In the genomic region with DNA sequence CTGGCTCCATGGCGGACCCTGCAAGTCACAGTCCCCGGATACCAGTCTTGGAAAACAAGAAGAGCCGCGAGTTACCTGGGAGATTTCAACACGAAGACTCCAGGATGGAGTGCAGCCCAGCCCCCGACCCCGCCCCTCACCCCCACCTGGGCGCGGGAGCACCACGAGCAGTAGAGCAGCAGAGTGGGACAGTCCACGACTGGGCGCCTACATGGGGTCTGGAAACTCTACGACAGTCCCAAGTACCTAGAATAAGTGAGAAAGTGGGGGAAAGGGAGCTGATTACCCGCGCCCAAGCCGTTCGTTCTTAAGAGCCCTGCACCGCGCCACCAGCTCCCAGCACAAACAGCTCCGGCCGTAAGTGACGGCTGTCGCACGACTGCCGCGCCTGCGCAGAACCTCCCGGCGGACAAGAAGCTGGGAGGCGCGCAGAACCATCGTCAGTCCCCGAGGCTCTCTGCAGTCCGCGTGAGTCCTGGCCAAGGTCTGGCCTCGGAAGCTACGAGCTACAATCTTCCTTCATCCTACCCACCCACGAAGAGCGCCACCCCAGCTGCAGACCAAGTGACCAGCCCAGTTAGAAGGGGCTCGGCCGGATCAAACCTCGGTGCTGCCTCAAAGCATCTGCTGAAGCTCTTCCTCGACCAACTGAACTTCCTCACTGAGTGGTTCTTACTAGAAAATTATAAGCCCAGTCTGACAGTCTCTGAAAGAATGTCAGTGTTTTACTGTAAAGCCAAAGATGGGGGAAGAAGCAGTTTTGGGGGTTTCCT, we compare ENCODE assay signal across 8 cellular contexts. TPM values are rescaled to one million over a fixed set of nuclear protein-coding genes. Genes with fewer than 3 reads are reported as not detected.
DNase-seq lines count a peak whose midpoint lies in the region; ATAC-seq and FAIRE-seq lines count a peak whose summit lies in the region.

Gene DPY30 (minus strand): TSS at position 359 of the 773 bp plus-strand sequence. CDS start 349 bp downstream, at position 10.

- no peaks in the 10 kb centered on the region for H3K9me3 ChIP-seq in right cardiac atrium (ENCODE audit: control insufficient read depth, low read length)

- H3K4me3 ChIP-seq in right cardiac atrium (ENCODE audit: low read length): peak within 1 kb of the TSS; percentile 96

- peak within 1 kb of the TSS; percentile 94 for H3K27ac ChIP-seq in right cardiac atrium (ENCODE audit: low read length)

- intact Hi-C loops in right cardiac atrium (cut with DNase I): no loop called here

- H3K4me1 Mint-ChIP-seq in T-helper 2 cell treated with Interferon-gamma antibody and Interleukin-4, amounts not matched to agents 5 μg/mL and 100 μg/mL, for 36 hours (ENCODE audit: low read depth): peaks cover 7% of the 10 kb centered on the region

- H3K27me3 Mint-ChIP-seq in T-helper 2 cell treated with Interferon-gamma antibody and Interleukin-4, amounts not matched to agents 5 μg/mL and 100 μg/mL, for 36 hours (ENCODE audit: low read depth): no peaks in the 10 kb centered on the region

- under 1% methylated on average over 43 of the region's 43 CpGs for WGBS in right cardiac atrium

- H3K9me3 Mint-ChIP-seq in T-helper 2 cell treated with Interferon-gamma antibody and Interleukin-4, amounts not matched to agents 5 μg/mL and 100 μg/mL, for 36 hours: no peaks in the 10 kb centered on the region

- H3K27ac Mint-ChIP-seq in T-helper 2 cell treated with Interferon-gamma antibody and Interleukin-4, amounts not matched to agents 5 μg/mL and 100 μg/mL, for 36 hours: peak within 1 kb of the TSS; percentile 89

- H3K4me3 Mint-ChIP-seq in T-helper 2 cell treated with Interferon-gamma antibody and Interleukin-4, amounts not matched to agents 5 μg/mL and 100 μg/mL, for 36 hours: peak within 1 kb of the TSS; percentile 87

- ATAC-seq in HG02973 (IDR thresholded peaks at IDR 0.05; ENCODE audit: unreplicated experiment) (peak; percentile 80), right cardiac atrium (peak; percentile 98 to 99)

- FAIRE-seq in GM18507 (lab: Jason Lieb, UNC) (peak; percentile 91), urothelium cell line (lab: Jason Lieb, UNC) (peak; percentile 73)

- H3K4me1 ChIP-seq in right cardiac atrium (ENCODE audit: control insufficient read depth, insufficient read depth, low read length): no peaks in the 10 kb centered on the region

- peaks cover 3% of the 10 kb centered on the region for H3K36me3 Mint-ChIP-seq in T-helper 2 cell treated with Interferon-gamma antibody and Interleukin-4, amounts not matched to agents 5 μg/mL and 100 μg/mL, for 36 hours (ENCODE audit: low read depth)

- no peaks in the 10 kb centered on the region for H3K27me3 ChIP-seq in right cardiac atrium (ENCODE audit: control insufficient read depth, insufficient read depth)

- peak; percentile 87 for DNase-seq in GM18507 (ENCODE audit: extremely low spot score, insufficient read length, low read depth)
- DNase-seq in NCI-H2029 (lab: John Stamatoyannopoulos, UW): peak; percentile 84
- DNase-seq in T-helper 2 cell treated with Interferon-gamma antibody and Interleukin-4, amounts not matched to agents 5 μg/mL and 100 μg/mL, for 36 hours (ENCODE audit: low spot score): peak; percentile 89
- DNase-seq in anterior cingulate cortex (lab: John Stamatoyannopoulos, UW): peak; percentile 45 to 94 (median 88)
- DNase-seq in right cardiac atrium: peak; percentile 94 to 97 (median 97)
- peak; percentile 76 for DNase-seq in pulmonary artery endothelial cell (ENCODE audit: low read depth, low spot score)
- peak; percentile 96 for DNase-seq in urothelium cell line (ENCODE audit: low spot score)

RNA-seq across cellular contexts. Expression of gene DPY30, which starts in this region (rescaled TPM):
- total RNA-seq in right cardiac atrium: 10 to 100 TPM; 34.7 to 46.0 (median 44.1) TPM
- polyA plus RNA-seq in right cardiac atrium: 92.1 TPM
- total RNA-seq in pulmonary artery endothelial cell: 75.5 and 98.2 TPM in 2 replicates

Comparison
In these comparisons a context has a peak if more than half of its experiments do, and no peak if none do; other contexts are left out.
1. Peak in every context shown above with its lines: DNase-seq, ATAC-seq, H3K4me3 ChIP-seq and H3K27ac ChIP-seq.